In the genomic region with DNA sequence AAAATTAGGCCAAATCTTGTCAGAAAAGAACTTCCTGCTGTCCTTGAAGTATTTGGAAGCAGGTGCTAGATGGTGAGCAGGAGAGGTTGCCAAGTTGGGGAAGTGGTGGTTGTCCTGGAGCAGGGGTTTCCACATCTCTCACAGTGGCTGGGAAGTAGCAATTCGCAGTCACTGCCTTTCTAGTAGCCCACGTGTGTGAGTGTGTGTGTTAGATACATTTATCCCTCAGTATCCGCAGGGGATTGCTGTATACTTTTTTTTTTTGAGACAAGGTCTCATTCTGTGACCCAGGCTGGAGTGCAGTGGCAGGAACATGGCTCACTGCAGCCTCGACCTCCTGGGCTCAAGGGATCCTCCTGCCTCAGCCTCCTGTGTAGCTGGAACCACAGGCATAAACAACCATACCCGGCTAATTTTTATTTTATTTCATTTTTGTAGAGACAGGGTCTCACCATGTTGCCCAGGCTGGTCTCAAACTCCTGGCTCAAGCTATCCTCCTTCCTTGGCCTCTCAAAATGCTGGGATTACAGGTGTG, we compare ENCODE assay signal across 8 cellular contexts. TPM values are rescaled to one million over a fixed set of nuclear protein-coding genes. Genes with fewer than 3 reads are reported as not detected.
DNase-seq lines count a peak whose midpoint lies in the region; ATAC-seq lines count a peak whose summit lies in the region.

No MANE protein-coding gene starts in this region.

- ATAC-seq in Right ventricle myocardium superior (ENCODE audit: poor library complexity), result peak; percentile 49

- peak overlapping the region; percentile 98 for H3K4me3 ChIP-seq in trophoblast cell (ENCODE audit: low read depth, low read length)

- H3K36me3 ChIP-seq in trophoblast cell (ENCODE audit: control insufficient read depth in 1 of 2, insufficient read depth in 2 of 2, low read length in 2 of 2), result peaks cover 3 to 6% of the 10 kb centered on the region in 2 experiments

- no peak overlapping the region for H3K27ac ChIP-seq in trophoblast cell (ENCODE audit: low read depth, low read length)

- no peaks in the 10 kb centered on the region for H3K27me3 Mint-ChIP-seq in activated CD4-positive, alpha-beta memory T cell treated with anti-CD3 and anti-CD28 coated beads for 36 hours

- H3K79me2 ChIP-seq in trophoblast cell (ENCODE audit: control insufficient read depth, insufficient read depth, low read length, poor library complexity), result peaks cover 3% of the 10 kb centered on the region

- no peak overlapping the region for H2AK5ac ChIP-seq in trophoblast cell (ENCODE audit: low read length)

- H2BK120ac ChIP-seq in trophoblast cell (ENCODE audit: insufficient read depth, low read length, poor library complexity), result no peak overlapping the region

- no peaks in the 10 kb centered on the region for H3K9me3 Mint-ChIP-seq in activated CD4-positive, alpha-beta memory T cell treated with anti-CD3 and anti-CD28 coated beads for 36 hours

- H4K12ac ChIP-seq in trophoblast cell (ENCODE audit: low read depth, low read length), result no peak overlapping the region

- peak overlapping the region; percentile 99 for H3K9ac ChIP-seq in trophoblast cell (ENCODE audit: low read length)

- no peak overlapping the region for H2AFZ ChIP-seq in trophoblast cell (ENCODE audit: insufficient read depth, low read length, poor library complexity)

- no peak overlapping the region for H2BK5ac ChIP-seq in trophoblast cell (ENCODE audit: low read depth, low read length, poor library complexity)

- DNase-seq in NCI-H1417 (lab: John Stamatoyannopoulos, UW) (peak; percentile 23 to 79 (median 62)), NCI-H1417 treated with DMSO at 0.1 percent for 48 hours (lab: John Stamatoyannopoulos, UW) (no peak), LHCN-M2 (ENCODE audit: low read depth) (peak; percentile 60), Right ventricle myocardium superior (no peak), trophoblast cell (peak in 1 of 2 donors; percentile 26), COR-L47 (lab: John Stamatoyannopoulos, UW) (no peak)
- peak; percentile 20 for DNase-seq in activated CD4-positive, alpha-beta memory T cell treated with anti-CD3 and anti-CD28 coated beads for 36 hours
- DNase-seq in effector CD8-positive, alpha-beta T cell (lab: John Stamatoyannopoulos, UW), result no peak

- no peak overlapping the region for H3K14ac ChIP-seq in trophoblast cell (ENCODE audit: low read length)

- no peak overlapping the region for H2BK12ac ChIP-seq in trophoblast cell (ENCODE audit: low read length)

- POLR2A ChIA-PET in activated CD4-positive, alpha-beta memory T cell treated with anti-CD3 and anti-CD28 coated beads for 36 hours (lab: Charles Lee), result interaction anchor here (0.7 to 3.8 kb wide), 12 partner anchors 10 to 430 kb away, joined by 3 to 30 read pairs (median 4); partner anchors contain the start of genes C15orf39, MPI, RPP25 and SCAMP5

- H3K4me2 ChIP-seq in trophoblast cell (ENCODE audit: low read length), result peak overlapping the region; percentile 77

- H3K9me3 ChIP-seq in trophoblast cell (ENCODE audit: insufficient read depth, low read depth, low read length), result no peaks in the 10 kb centered on the region

- H3K79me1 ChIP-seq in trophoblast cell (ENCODE audit: low read length), result peaks cover 3% of the 10 kb centered on the region

- peaks cover 12% of the 10 kb centered on the region for H3K4me1 Mint-ChIP-seq in activated CD4-positive, alpha-beta memory T cell treated with anti-CD3 and anti-CD28 coated beads for 36 hours (ENCODE audit: low read depth)

- peak overlapping the region; percentile 89 for H3K27ac Mint-ChIP-seq in activated CD4-positive, alpha-beta memory T cell treated with anti-CD3 and anti-CD28 coated beads for 36 hours

- H3K27me3 ChIP-seq in trophoblast cell (ENCODE audit: insufficient read depth, low read length), result no peaks in the 10 kb centered on the region

- no peak overlapping the region for H4K91ac ChIP-seq in trophoblast cell (ENCODE audit: low read depth, low read length)

- H3K4ac ChIP-seq in trophoblast cell (ENCODE audit: low read depth, low read length), result peak overlapping the region; percentile 2

- no peak overlapping the region for H4K8ac ChIP-seq in trophoblast cell (ENCODE audit: low read depth, low read length)

- no CpG with 5 or more reads among the region's 5 CpGs for WGBS in trophoblast cell (ENCODE audit: extremely low coverage, insufficient coverage, insufficient read length)

- H3K36me3 Mint-ChIP-seq in activated CD4-positive, alpha-beta memory T cell treated with anti-CD3 and anti-CD28 coated beads for 36 hours, result no peaks in the 10 kb centered on the region

- CTCF ChIA-PET in activated CD4-positive, alpha-beta memory T cell treated with anti-CD3 and anti-CD28 coated beads for 36 hours (lab: Charles Lee), result interaction anchor here (0.9 to 2.8 kb wide), 6 partner anchors 10 to 236 kb away, joined by 3 to 19 read pairs (median 4); partner anchors contain the start of gene C15orf39

- peaks cover 0 to 2% of the 10 kb centered on the region in 2 experiments for H3K4me1 ChIP-seq in trophoblast cell (ENCODE audit: control insufficient read depth in 1 of 2, insufficient read depth in 2 of 2, low read length in 2 of 2)

- peak overlapping the region; percentile 89 for H3K4me3 Mint-ChIP-seq in activated CD4-positive, alpha-beta memory T cell treated with anti-CD3 and anti-CD28 coated beads for 36 hours

- no peak overlapping the region for H3K23ac ChIP-seq in trophoblast cell (ENCODE audit: low read length)

- intact Hi-C loops in activated CD4-positive, alpha-beta memory T cell treated with anti-CD3 and anti-CD28 coated beads for 36 hours (cut with micrococcal nuclease), result no loop called here
- intact Hi-C loops in Right ventricle myocardium superior (cut with DNase I), result no loop called here

- H3K18ac ChIP-seq in trophoblast cell (ENCODE audit: low read length), result no peak overlapping the region

RNA-seq across cellular contexts. Expression of gene PPCDC, which starts 0.8 kb away (rescaled TPM):
- total RNA-seq in LHCN-M2 (2014; rRNA removed) (21.1 and 22.8 TPM in 2 replicates), Right ventricle myocardium superior (5.5 TPM)
- polyA plus RNA-seq in LHCN-M2 (2012), result 8.9 TPM
- total RNA-seq in activated CD4-positive, alpha-beta memory T cell treated with anti-CD3 and anti-CD28 coated beads for 36 hours, result 10 to 100 TPM; 16.3 to 18.8 TPM
- polyA plus RNA-seq in trophoblast cell (2013), result 5.5 and 5.9 TPM in 2 replicates

RNA-seq across cellular contexts. Expression of gene SCAMP5, which starts 28.8 kb away (rescaled TPM):
- total RNA-seq in LHCN-M2 (2014; rRNA removed) (0.51 and 0.98 TPM in 2 replicates), Right ventricle myocardium superior (1.2 TPM)
- polyA plus RNA-seq in LHCN-M2 (2012), result 1.6 TPM
- total RNA-seq in activated CD4-positive, alpha-beta memory T cell treated with anti-CD3 and anti-CD28 coated beads for 36 hours, result under 1 TPM; 0.19 to 0.33 TPM
- 3.7 and 4.3 TPM in 2 replicates for polyA plus RNA-seq in trophoblast cell (2013)

Comparison
In these comparisons a context has a peak if more than half of its experiments do, and no peak if none do; other contexts are left out.
1. DNase-seq: peak in NCI-H1417 (3 of 3), LHCN-M2 (single experiment) and activated CD4-positive, alpha-beta memory T cell treated with anti-CD3 and anti-CD28 coated beads for 36 hours (single experiment); none in NCI-H1417 treated with DMSO at 0.1 percent for 48 hours (single experiment), Right ventricle myocardium superior (single experiment), COR-L47 (single experiment) and effector CD8-positive, alpha-beta T cell (single experiment).